25 cellular contexts compared by ENCODE assay signal in genomic region chr2:239599299-239599698, GRCh38.
DNase-seq lines count a peak whose midpoint lies in the region; ATAC-seq and TF ChIP-seq lines count a peak whose summit lies in the region.
"Had no signal": no experiment of that assay in that cellular context is flagged by ENCODE, and none has a peak within 500 bp of the region (broad histone marks: within the 10 kb centered on the region; RNA-seq: fewer than 3 reads in every experiment).

No MANE protein-coding gene starts in this region.

- H3K4me3 Mint-ChIP-seq in activated naive CD8-positive, alpha-beta T cell treated with anti-CD3 and anti-CD28 coated beads, Interleukin-2, amount 10 ng/mL, durations not matched to agents 7 days and 5 days = no peak overlapping the region
- H3K4me3 Mint-ChIP-seq in activated naive CD8-positive, alpha-beta T cell treated with anti-CD3 and anti-CD28 coated beads, Interleukin-2, amount 50 U/mL, for 24 hours = no peak overlapping the region
- no peak overlapping the region for H3K4me3 Mint-ChIP-seq in central memory CD8-positive, alpha-beta T cell
- H3K4me3 Mint-ChIP-seq in neural crest cell = no peak overlapping the region
- H3K4me3 Mint-ChIP-seq: activated CD4-positive, alpha-beta memory T cell treated with anti-CD3 and anti-CD28 coated beads, Interleukin-2, amount 10 ng/mL, durations not matched to agents 7 days and 5 days; CD4-positive, alpha-beta T cell; nephron; stimulated activated naive CD8-positive, alpha-beta T cell treated with anti-CD3 and anti-CD28 coated beads, Interleukin-15, amount 100 ng/mL, for 72 hours; T-helper 2 cell treated with Interferon-gamma antibody and Interleukin-4, amounts not matched to agents 5 μg/mL and 100 μg/mL, for 36 hours had no signal

- H3K36me3 Mint-ChIP-seq in activated naive CD8-positive, alpha-beta T cell treated with anti-CD3 and anti-CD28 coated beads, Interleukin-2, amount 10 ng/mL, durations not matched to agents 7 days and 5 days = no peaks in the 10 kb centered on the region
- H3K36me3 Mint-ChIP-seq in activated naive CD8-positive, alpha-beta T cell treated with anti-CD3 and anti-CD28 coated beads, Interleukin-2, amount 50 U/mL, for 24 hours (ENCODE audit: low read depth) = no peaks in the 10 kb centered on the region
- peaks cover 1% of the 10 kb centered on the region for H3K36me3 Mint-ChIP-seq in central memory CD8-positive, alpha-beta T cell (ENCODE audit: insufficient read depth)
- H3K36me3 Mint-ChIP-seq in neural crest cell (ENCODE audit: low read depth) = no peaks in the 10 kb centered on the region

- DNase-seq in activated naive CD8-positive, alpha-beta T cell treated with anti-CD3 and anti-CD28 coated beads, Interleukin-2, amount 10 ng/mL, durations not matched to agents 7 days and 5 days = peak; percentile 4
- DNase-seq in activated naive CD8-positive, alpha-beta T cell treated with anti-CD3 and anti-CD28 coated beads, Interleukin-2, amount 50 U/mL, for 24 hours = no peak
- DNase-seq in central memory CD8-positive, alpha-beta T cell (ENCODE audit: low spot score in 2 of 2) = peak in 1 of 2 donors; percentile 7
- no peak for DNase-seq in neural crest cell (ENCODE audit: low read depth, low spot score)
- peak; percentile 36 for DNase-seq in ureter (ENCODE audit: low spot score)
- no peak for DNase-seq in inferior parietal cortex (ENCODE audit: extremely low spot score)
- DNase-seq: activated naive CD4-positive, alpha-beta T cell treated with Interleukin-2 at 50 U/mL for 16 hours; activated T-cell treated with anti-CD3 and anti-CD28 coated beads for 4 hours; CD4-positive, alpha-beta T cell; gastrocnemius medialis; Kasumi-1; left cardiac atrium; mammary epithelial cell; NCI-H146; SHP77 treated with DMSO at 0.1 percent for 48 hours; stimulated activated CD4-positive, alpha-beta T cell treated with anti-CD3 and anti-CD28 coated beads, Interleukin-2, amount 100 ng/mL, for 24 hours; stimulated activated naive CD8-positive, alpha-beta T cell treated with anti-CD3 and anti-CD28 coated beads, Interleukin-15, amount 100 ng/mL, for 72 hours had no signal

- ATAC-seq in activated naive CD8-positive, alpha-beta T cell treated with anti-CD3 and anti-CD28 coated beads, Interleukin-2, amount 10 ng/mL, durations not matched to agents 7 days and 5 days (ENCODE audit: low read depth) = no peak
- no peak for ATAC-seq in activated naive CD8-positive, alpha-beta T cell treated with anti-CD3 and anti-CD28 coated beads, Interleukin-2, amount 50 U/mL, for 24 hours
- no peak for ATAC-seq in central memory CD8-positive, alpha-beta T cell (replicated peaks; ENCODE audit: extremely low read depth, poor library complexity, severe bottlenecking)
- no peak for ATAC-seq in HG03139 (IDR thresholded peaks at IDR 0.05; ENCODE audit: unreplicated experiment)
- ATAC-seq in esophagus mucosa = no peak
- ATAC-seq: A549; body of pancreas; gastrocnemius medialis; left cardiac atrium; pancreas; stimulated activated naive CD8-positive, alpha-beta T cell treated with anti-CD3 and anti-CD28 coated beads, Interleukin-15, amount 100 ng/mL, for 72 hours had no signal

- POLR2A ChIA-PET in activated naive CD8-positive, alpha-beta T cell treated with anti-CD3 and anti-CD28 coated beads, Interleukin-2, amount 10 ng/mL, durations not matched to agents 7 days and 5 days (lab: Charles Lee) = no interaction called here

- H3K27me3 Mint-ChIP-seq in activated naive CD8-positive, alpha-beta T cell treated with anti-CD3 and anti-CD28 coated beads, Interleukin-2, amount 10 ng/mL, durations not matched to agents 7 days and 5 days = peaks cover 6% of the 10 kb centered on the region
- no peaks in the 10 kb centered on the region for H3K27me3 Mint-ChIP-seq in activated naive CD8-positive, alpha-beta T cell treated with anti-CD3 and anti-CD28 coated beads, Interleukin-2, amount 50 U/mL, for 24 hours
- no peaks in the 10 kb centered on the region for H3K27me3 Mint-ChIP-seq in central memory CD8-positive, alpha-beta T cell
- H3K27me3 Mint-ChIP-seq in neural crest cell (ENCODE audit: low read depth) = no peaks in the 10 kb centered on the region
- H3K27me3 Mint-ChIP-seq: CD4-positive, alpha-beta T cell had no signal

- H3K27ac Mint-ChIP-seq in activated naive CD8-positive, alpha-beta T cell treated with anti-CD3 and anti-CD28 coated beads, Interleukin-2, amount 10 ng/mL, durations not matched to agents 7 days and 5 days = no peak overlapping the region
- H3K27ac Mint-ChIP-seq in activated naive CD8-positive, alpha-beta T cell treated with anti-CD3 and anti-CD28 coated beads, Interleukin-2, amount 50 U/mL, for 24 hours = no peak overlapping the region
- H3K27ac Mint-ChIP-seq in central memory CD8-positive, alpha-beta T cell (ENCODE audit: low read depth) = peak overlapping the region; percentile 19
- peak overlapping the region; percentile 31 for H3K27ac Mint-ChIP-seq in neural crest cell (ENCODE audit: unreplicated experiment)
- H3K27ac Mint-ChIP-seq: activated CD4-positive, alpha-beta memory T cell treated with anti-CD3 and anti-CD28 coated beads, Interleukin-2, amount 10 ng/mL, durations not matched to agents 7 days and 5 days; CD4-positive, alpha-beta T cell; nephron; stimulated activated naive CD8-positive, alpha-beta T cell treated with anti-CD3 and anti-CD28 coated beads, Interleukin-15, amount 100 ng/mL, for 72 hours; T-helper 2 cell treated with Interferon-gamma antibody and Interleukin-4, amounts not matched to agents 5 μg/mL and 100 μg/mL, for 36 hours had no signal

- TF ChIP-seq CTCF in neural crest cell (conservative IDR thresholded peaks at IDR 0.05) = no peak

- H3K4me1 Mint-ChIP-seq in activated naive CD8-positive, alpha-beta T cell treated with anti-CD3 and anti-CD28 coated beads, Interleukin-2, amount 10 ng/mL, durations not matched to agents 7 days and 5 days = no peaks in the 10 kb centered on the region
- H3K4me1 Mint-ChIP-seq in activated naive CD8-positive, alpha-beta T cell treated with anti-CD3 and anti-CD28 coated beads, Interleukin-2, amount 50 U/mL, for 24 hours = peaks cover 4% of the 10 kb centered on the region
- H3K4me1 Mint-ChIP-seq in central memory CD8-positive, alpha-beta T cell = peaks cover 32% of the 10 kb centered on the region
- H3K4me1 Mint-ChIP-seq in neural crest cell = peaks cover 16% of the 10 kb centered on the region
- H3K4me1 Mint-ChIP-seq: stimulated activated naive CD8-positive, alpha-beta T cell treated with anti-CD3 and anti-CD28 coated beads, Interleukin-15, amount 100 ng/mL, for 72 hours had no signal

- H3K9me3 Mint-ChIP-seq in activated naive CD8-positive, alpha-beta T cell treated with anti-CD3 and anti-CD28 coated beads, Interleukin-2, amount 10 ng/mL, durations not matched to agents 7 days and 5 days = no peaks in the 10 kb centered on the region
- H3K9me3 Mint-ChIP-seq in activated naive CD8-positive, alpha-beta T cell treated with anti-CD3 and anti-CD28 coated beads, Interleukin-2, amount 50 U/mL, for 24 hours = no peaks in the 10 kb centered on the region
- no peaks in the 10 kb centered on the region for H3K9me3 Mint-ChIP-seq in central memory CD8-positive, alpha-beta T cell
- H3K9me3 Mint-ChIP-seq in neural crest cell = no peaks in the 10 kb centered on the region
- H3K9me3 Mint-ChIP-seq: CD4-positive, alpha-beta T cell; stimulated activated naive CD8-positive, alpha-beta T cell treated with anti-CD3 and anti-CD28 coated beads, Interleukin-15, amount 100 ng/mL, for 72 hours; T-helper 2 cell treated with Interferon-gamma antibody and Interleukin-4, amounts not matched to agents 5 μg/mL and 100 μg/mL, for 36 hours had no signal

Comparison
In these comparisons a context has a peak if more than half of its experiments do, and no peak if none do; other contexts are left out.
1. DNase-seq: peak in activated naive CD8-positive, alpha-beta T cell treated with anti-CD3 and anti-CD28 coated beads, Interleukin-2, amount 10 ng/mL, durations not matched to agents 7 days and 5 days (single experiment) and ureter (single experiment); none in activated naive CD8-positive, alpha-beta T cell treated with anti-CD3 and anti-CD28 coated beads, Interleukin-2, amount 50 U/mL, for 24 hours (single experiment), neural crest cell (single experiment) and inferior parietal cortex (single experiment).
2. H3K27ac Mint-ChIP-seq: peak in central memory CD8-positive, alpha-beta T cell (single experiment) and neural crest cell (single experiment); none in activated naive CD8-positive, alpha-beta T cell treated with anti-CD3 and anti-CD28 coated beads, Interleukin-2, amount 10 ng/mL, durations not matched to agents 7 days and 5 days (single experiment) and activated naive CD8-positive, alpha-beta T cell treated with anti-CD3 and anti-CD28 coated beads, Interleukin-2, amount 50 U/mL, for 24 hours (single experiment).